ENCODE assay signal across 1 cellular context in the genomic region with DNA sequence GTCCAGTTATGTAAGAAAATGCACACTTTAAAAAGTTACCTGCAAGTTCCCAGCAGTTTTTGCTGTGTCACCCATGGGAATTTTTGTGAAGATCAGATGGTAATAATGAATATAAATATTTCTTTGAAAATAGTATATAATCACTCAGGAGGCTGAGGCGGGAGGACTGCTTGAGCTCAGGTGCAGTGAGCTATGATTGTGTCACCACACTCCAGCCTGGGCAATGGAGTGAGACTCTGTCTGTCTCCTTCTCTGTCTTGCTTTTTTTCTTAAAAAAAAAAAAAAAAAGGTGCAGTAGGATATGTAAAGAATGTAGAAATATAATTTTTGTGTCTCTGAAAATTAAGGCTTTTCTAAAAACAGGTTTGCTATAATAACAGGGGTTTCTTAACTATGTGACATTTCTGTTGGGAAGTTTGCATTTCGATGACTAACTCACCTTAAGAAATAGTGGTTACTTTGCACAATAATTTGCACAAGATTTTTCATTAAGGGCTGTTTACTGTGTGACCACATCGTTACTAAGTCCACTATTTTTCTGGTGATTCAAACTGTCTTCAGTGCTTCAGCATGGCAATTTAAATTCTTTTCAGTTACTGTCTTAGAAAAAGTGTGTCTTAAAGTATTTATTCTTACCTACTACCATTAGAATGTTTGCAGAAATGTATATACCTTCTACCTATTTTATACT.
TF ChIP-seq lines count a peak whose summit lies in the region.

No MANE protein-coding gene starts in this region.

TF ChIP-seq in endothelial cell of umbilical vein, 7 proteins besides CTCF, POLR2A, EP300 and RAD21:
- TF ChIP-seq EZH2 (IDR thresholded peaks at IDR 0.05; ENCODE audit: borderline replicate concordance, low read depth, low read length, severe bottlenecking): no peak
- TF ChIP-seq MYC (IDR thresholded peaks at IDR 0.05; ENCODE audit: low read depth, low read length): no peak
- TF ChIP-seq, protein P1, sequence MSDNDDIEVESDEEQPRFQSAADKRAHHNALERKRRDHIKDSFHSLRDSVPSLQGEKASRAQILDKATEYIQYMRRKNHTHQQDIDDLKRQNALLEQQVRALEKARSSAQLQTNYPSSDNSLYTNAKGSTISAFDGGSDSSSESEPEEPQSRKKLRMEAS (IDR thresholded peaks at IDR 0.05; ENCODE audit: insufficient read depth, insufficient read length): no peak
- TF ChIP-seq POLR2AphosphoS5 (IDR thresholded peaks at IDR 0.05; ENCODE audit: insufficient read depth, low read depth, low read length): no peak
- no peak for TF ChIP-seq JUN (IDR thresholded peaks at IDR 0.05; ENCODE audit: borderline replicate concordance, insufficient read depth, insufficient read length, low read depth)
- no peak for TF ChIP-seq FOS (IDR thresholded peaks at IDR 0.05; ENCODE audit: borderline replicate concordance, insufficient read depth, low read length)
- TF ChIP-seq GATA2 (IDR thresholded peaks at IDR 0.05; ENCODE audit: insufficient read depth, insufficient read length, low read depth, low read length): no peak
